Comparison of ENCODE assay signal across 12 cellular contexts in the genomic region with DNA sequence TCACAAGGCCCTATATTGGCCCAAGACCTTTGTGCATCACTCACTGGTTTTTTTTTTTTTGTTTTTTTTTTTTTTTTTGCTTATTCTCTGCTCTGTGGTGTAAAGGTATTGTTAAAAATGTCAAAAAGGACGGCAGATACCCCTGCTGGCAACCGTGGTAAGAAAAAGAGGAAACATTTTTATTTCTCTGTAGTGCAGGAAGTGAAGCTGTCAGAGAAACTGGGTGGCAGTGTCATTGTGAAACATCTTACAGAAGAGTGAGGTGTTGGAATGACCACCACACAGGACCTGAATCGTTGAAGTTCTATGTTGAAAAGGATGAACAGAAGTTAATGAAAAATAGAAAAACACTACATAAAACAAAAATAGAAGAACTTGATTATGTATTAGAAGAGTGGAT.
DNase-seq lines count a peak whose midpoint lies in the region; ATAC-seq and TF ChIP-seq lines count a peak whose summit lies in the region.
"Had no signal": no experiment of that assay in that cellular context is flagged by ENCODE, and none has a peak within 500 bp of the region (broad histone marks: within the 10 kb centered on the region; RNA-seq: fewer than 3 reads in every experiment).

No MANE protein-coding gene starts in this region.

- ATAC-seq in activated T-cell treated with anti-CD3 and anti-CD28 coated beads, Interleukin-2, amount 50 U/mL, for 72 hours (replicated peaks in 1 of 2), result peak; percentile 40 to 65
- peak; percentile 94 for ATAC-seq in HG02642 (IDR thresholded peaks at IDR 0.05; ENCODE audit: poor library complexity, unreplicated experiment)
- ATAC-seq in stimulated activated effector memory CD8-positive, alpha-beta T cell treated with anti-CD3 and anti-CD28 coated beads, Interleukin-12 subunit alpha, Interleukin-12 subunit beta, amount 100 ng/mL, for 72 hours, result peak; percentile 88

- H3K36me3 Mint-ChIP-seq in activated T-cell treated with anti-CD3 and anti-CD28 coated beads, Interleukin-2, amount 50 U/mL, for 72 hours (ENCODE audit: insufficient read depth in 2 of 2), result no peaks in the 10 kb centered on the region
- H3K36me3 Mint-ChIP-seq in stimulated activated effector memory CD8-positive, alpha-beta T cell treated with anti-CD3 and anti-CD28 coated beads, Interleukin-12 subunit alpha, Interleukin-12 subunit beta, amount 100 ng/mL, for 72 hours, result no peaks in the 10 kb centered on the region
- no peaks in the 10 kb centered on the region for H3K36me3 Mint-ChIP-seq in progenitor cell of endocrine pancreas (ENCODE audit: insufficient read depth)

- DNase-seq in activated T-cell treated with anti-CD3 and anti-CD28 coated beads, Interleukin-2, amount 50 U/mL, for 72 hours, result peak in 1 of 2 donors; percentile 5
- DNase-seq in activated T-cell treated with anti-CD3 and anti-CD28 coated beads, Interleukin-2, amount 50 U/mL, for 48 hours, result no peak
- DNase-seq in HL-60 (ENCODE audit: low read depth in 1 of 2, low spot score in 1 of 2), result peak in 1 of 2 experiments; percentile 72
- DNase-seq in stimulated activated effector memory CD8-positive, alpha-beta T cell treated with anti-CD3 and anti-CD28 coated beads, Interleukin-12 subunit alpha, Interleukin-12 subunit beta, amount 100 ng/mL, for 72 hours (ENCODE audit: low spot score in 2 of 2), result no peak
- DNase-seq in activated gamma-delta T cell (lab: John Stamatoyannopoulos, UW), result no peak
- no peak for DNase-seq in progenitor cell of endocrine pancreas (ENCODE audit: low spot score, unreplicated experiment)
- DNase-seq in GM10266 (ENCODE audit: extremely low spot score), result no peak
- DNase-seq: ACHN, amygdala, esophagus squamous epithelium, WERI-Rb-1 had no signal

- H3K27ac ChIP-seq in HL-60 (replicated peaks), result peak overlapping the region; percentile 35
- H3K27ac ChIP-seq: esophagus squamous epithelium, WERI-Rb-1 had no signal

- no peak overlapping the region for H3K27ac Mint-ChIP-seq in activated T-cell treated with anti-CD3 and anti-CD28 coated beads, Interleukin-2, amount 50 U/mL, for 72 hours
- H3K27ac Mint-ChIP-seq in stimulated activated effector memory CD8-positive, alpha-beta T cell treated with anti-CD3 and anti-CD28 coated beads, Interleukin-12 subunit alpha, Interleukin-12 subunit beta, amount 100 ng/mL, for 72 hours, result no peak overlapping the region
- H3K27ac Mint-ChIP-seq in progenitor cell of endocrine pancreas, result no peak overlapping the region

- TF ChIP-seq CTCF in HL-60 (IDR thresholded peaks at IDR 0.05; ENCODE audit: insufficient read depth, low read length), result no peak
- no peak for TF ChIP-seq CTCF in progenitor cell of endocrine pancreas (IDR thresholded peaks at IDR 0.05; ENCODE audit: unreplicated experiment)
- TF ChIP-seq CTCF in GM10266 (IDR thresholded peaks at IDR 0.05; ENCODE audit: control insufficient read depth, insufficient read depth, low read depth, missing control alignments), result no peak

- no peaks in the 10 kb centered on the region for H3K27me3 ChIP-seq in HL-60 (ENCODE audit: insufficient read depth, poor library complexity, severe bottlenecking)
- H3K27me3 ChIP-seq: esophagus squamous epithelium had no signal

- no peak overlapping the region for H3K4me3 ChIP-seq in HL-60 (replicated peaks; ENCODE audit: insufficient read depth, low read length)
- H3K4me3 ChIP-seq: esophagus squamous epithelium had no signal

- no peaks in the 10 kb centered on the region for H3K9me3 Mint-ChIP-seq in activated T-cell treated with anti-CD3 and anti-CD28 coated beads, Interleukin-2, amount 50 U/mL, for 72 hours
- H3K9me3 Mint-ChIP-seq in stimulated activated effector memory CD8-positive, alpha-beta T cell treated with anti-CD3 and anti-CD28 coated beads, Interleukin-12 subunit alpha, Interleukin-12 subunit beta, amount 100 ng/mL, for 72 hours, result no peaks in the 10 kb centered on the region
- H3K9me3 Mint-ChIP-seq in progenitor cell of endocrine pancreas (ENCODE audit: low read depth), result no peaks in the 10 kb centered on the region

- no peak overlapping the region for H3K4me3 Mint-ChIP-seq in activated T-cell treated with anti-CD3 and anti-CD28 coated beads, Interleukin-2, amount 50 U/mL, for 72 hours
- no peak overlapping the region for H3K4me3 Mint-ChIP-seq in stimulated activated effector memory CD8-positive, alpha-beta T cell treated with anti-CD3 and anti-CD28 coated beads, Interleukin-12 subunit alpha, Interleukin-12 subunit beta, amount 100 ng/mL, for 72 hours
- H3K4me3 Mint-ChIP-seq in progenitor cell of endocrine pancreas (ENCODE audit: low read depth), result no peak overlapping the region

- no peaks in the 10 kb centered on the region for H3K27me3 Mint-ChIP-seq in activated T-cell treated with anti-CD3 and anti-CD28 coated beads, Interleukin-2, amount 50 U/mL, for 72 hours (ENCODE audit: low read depth)
- no peaks in the 10 kb centered on the region for H3K27me3 Mint-ChIP-seq in progenitor cell of endocrine pancreas

- peaks cover 13% of the 10 kb centered on the region for H3K4me1 Mint-ChIP-seq in activated T-cell treated with anti-CD3 and anti-CD28 coated beads, Interleukin-2, amount 50 U/mL, for 72 hours (ENCODE audit: low read depth)
- peaks cover 15% of the 10 kb centered on the region for H3K4me1 Mint-ChIP-seq in stimulated activated effector memory CD8-positive, alpha-beta T cell treated with anti-CD3 and anti-CD28 coated beads, Interleukin-12 subunit alpha, Interleukin-12 subunit beta, amount 100 ng/mL, for 72 hours
- H3K4me1 Mint-ChIP-seq in progenitor cell of endocrine pancreas (ENCODE audit: low read depth), result peaks cover 9% of the 10 kb centered on the region
